ENCODE assay signal across 19 cellular contexts in the genomic region with DNA sequence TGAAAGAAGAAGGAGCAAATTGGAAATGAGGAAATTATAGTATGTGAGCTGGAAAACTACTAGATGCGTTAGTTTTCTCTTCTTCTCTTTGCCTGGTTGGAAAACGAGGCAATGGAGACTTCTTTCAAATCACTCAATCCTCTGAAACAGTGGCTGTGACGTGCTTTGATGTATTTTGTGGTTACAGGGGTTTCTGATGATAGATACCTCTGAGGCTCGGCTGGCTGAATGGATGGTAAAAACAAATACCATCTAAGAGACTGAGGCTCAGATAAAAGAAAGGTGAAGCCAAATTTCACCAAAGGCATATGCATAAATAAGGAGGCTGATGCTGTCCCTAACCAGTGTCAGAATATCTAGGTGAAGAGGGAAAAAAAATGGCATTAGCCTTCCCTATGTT. TPM values are rescaled to one million over a fixed set of nuclear protein-coding genes. Genes with fewer than 3 reads are reported as not detected.
"Had no signal": no experiment of that assay in that cellular context is flagged by ENCODE, and none has a peak within 500 bp of the region (broad histone marks: within the 10 kb centered on the region; RNA-seq: fewer than 3 reads in every experiment).

No MANE protein-coding gene starts in this region.

- H3K4me1 Mint-ChIP-seq: nephron progenitor cell; stimulated activated naive B cell treated with anti-CD40 and anti-IgM and Interleukin-4, amounts not matched to agents 10 μg/mL and 1 μg/mL and 100 μg/mL, for 72 hours had no signal

- H3K27ac Mint-ChIP-seq: activated CD8-positive, alpha-beta memory T cell treated with anti-CD3 and anti-CD28 coated beads, Interleukin-2, amount 10 ng/mL, durations not matched to agents 7 days and 5 days; nephron progenitor cell; stimulated activated naive B cell treated with anti-CD40 and anti-IgM and Interleukin-4, amounts not matched to agents 10 μg/mL and 1 μg/mL and 100 μg/mL, for 72 hours had no signal

- H3K36me3 Mint-ChIP-seq: activated CD8-positive, alpha-beta memory T cell treated with anti-CD3 and anti-CD28 coated beads, Interleukin-2, amount 10 ng/mL, durations not matched to agents 7 days and 5 days; stimulated activated naive B cell treated with anti-CD40 and anti-IgM and Interleukin-4, amounts not matched to agents 10 μg/mL and 1 μg/mL and 100 μg/mL, for 72 hours had no signal

- DNase-seq: activated CD4-positive, alpha-beta T cell treated with anti-CD3 and anti-CD28 coated beads, Interleukin-2, amount 50 U/mL, for 4 hours; activated CD4-positive, CD25-positive, alpha-beta regulatory T cell; activated CD8-positive, alpha-beta memory T cell treated with anti-CD3 and anti-CD28 coated beads, Interleukin-2, amount 10 ng/mL, durations not matched to agents 7 days and 5 days; activated gamma-delta T cell treated with Interleukin-2 at 50 U/mL for 16 hours; activated T-cell treated with anti-CD3 and anti-CD28 coated beads, Interleukin-2, amount 50 U/mL, for 48 hours; amniotic stem cell; kidney glomerular epithelial cell; mesenchymal stem cell; nephron progenitor cell; occipital lobe; SIG-M5; stimulated activated CD4-positive, alpha-beta T cell treated with anti-CD3 and anti-CD28 coated beads, Interleukin-2, amount 100 ng/mL, for 48 hours; stimulated activated naive B cell treated with anti-CD40 and anti-IgM and Interleukin-4, amounts not matched to agents 10 μg/mL and 1 μg/mL and 100 μg/mL, for 72 hours had no signal

- ATAC-seq: activated CD8-positive, alpha-beta memory T cell treated with anti-CD3 and anti-CD28 coated beads, Interleukin-2, amount 10 ng/mL, durations not matched to agents 7 days and 5 days; stimulated activated naive B cell treated with anti-CD40 and anti-IgM and Interleukin-4, amounts not matched to agents 10 μg/mL and 1 μg/mL and 100 μg/mL, for 72 hours had no signal

- H3K9me3 ChIP-seq: esophagus muscularis mucosa, transverse colon had no signal

- H3K4me3 Mint-ChIP-seq: activated CD8-positive, alpha-beta memory T cell treated with anti-CD3 and anti-CD28 coated beads, Interleukin-2, amount 10 ng/mL, durations not matched to agents 7 days and 5 days; nephron progenitor cell; stimulated activated naive B cell treated with anti-CD40 and anti-IgM and Interleukin-4, amounts not matched to agents 10 μg/mL and 1 μg/mL and 100 μg/mL, for 72 hours had no signal

- H3K9me3 Mint-ChIP-seq: nephron progenitor cell; stimulated activated naive B cell treated with anti-CD40 and anti-IgM and Interleukin-4, amounts not matched to agents 10 μg/mL and 1 μg/mL and 100 μg/mL, for 72 hours had no signal

RNA-seq across cellular contexts. Expression of gene MAB21L3, which starts 15.1 kb away (rescaled TPM):
- total RNA-seq: activated CD8-positive, alpha-beta memory T cell treated with anti-CD3 and anti-CD28 coated beads, Interleukin-2, amount 10 ng/mL, durations not matched to agents 7 days and 5 days; cardiac septum; posterior vena cava; skeletal muscle tissue; T-helper 2 cell treated with Interferon-gamma antibody and Interleukin-4, amounts not matched to agents 100 ng/mL and 5 ng/mL, for 36 hours had no signal
